Comparison of ENCODE assay signal across 9 cellular contexts in genomic region chr15:63244399-63244798, GRCh38. TPM values are rescaled to one million over a fixed set of nuclear protein-coding genes. Genes with fewer than 3 reads are reported as not detected.
A peak's percentile ranks its signal among the peaks of the same experiment; 100 is the strongest.
DNase-seq lines count a peak whose midpoint lies in the region; ATAC-seq and TF ChIP-seq lines count a peak whose summit lies in the region.
"Had no signal": no experiment of that assay in that cellular context is flagged by ENCODE, and none has a peak within 500 bp of the region (broad histone marks: within the 10 kb centered on the region; RNA-seq: fewer than 3 reads in every experiment).

No MANE protein-coding gene starts in this region.

- H3K4me1 ChIP-seq in spleen: peaks cover 19 to 92% (median 41%) of the 10 kb centered on the region in 6 donors

- peak overlapping the region in 7 of 8 donors; percentile 7 to 76 (median 40) for H3K27ac ChIP-seq in spleen

- H3K4me3 ChIP-seq in spleen: no peak overlapping the region

- no peak for TF ChIP-seq CTCF in spleen (IDR thresholded peaks at IDR 0.05 in 8 of 11, conservative IDR thresholded peaks at IDR 0.05 in 3 of 11)

- intact Hi-C loops in spleen (cut with DNase I; ENCODE audit: low total_unique reads): no loop called here

- peaks cover 0 to 5% (median 2%) of the 10 kb centered on the region in 8 donors for H3K9me3 ChIP-seq in spleen

- H3K27me3 ChIP-seq in spleen (replicated peaks in 1 of 7): no peaks in the 10 kb centered on the region

- H3K36me3 ChIP-seq in spleen: peaks cover 0 to 45% (median 15%) of the 10 kb centered on the region in 6 donors

- peak; percentile 33 for DNase-seq in NCI-H1048 (lab: John Stamatoyannopoulos, UW)
- DNase-seq in astrocyte of the hippocampus (ENCODE audit: low read depth, low spot score): peak; percentile 83
- peak; percentile 15 for DNase-seq in inferior parietal cortex (ENCODE audit: extremely low spot score)
- DNase-seq in spleen: no peak
- DNase-seq in NCI-H1105 treated with DMSO at 0.1 percent for 48 hours (lab: John Stamatoyannopoulos, UW): no peak
- DNase-seq in DMS79 (lab: John Stamatoyannopoulos, UW): no peak
- no peak for DNase-seq in 8988T
- DNase-seq: activated CD4-positive, alpha-beta T cell treated with anti-CD3 and anti-CD28 coated beads for 48 hours had no signal

- no peak for ATAC-seq in HG02610 (IDR thresholded peaks at IDR 0.05; ENCODE audit: unreplicated experiment)

- TF ChIP-seq POLR2A in spleen (IDR thresholded peaks at IDR 0.05): no peak

- 61 to 79% (median 70%) methylated on average over 4 of the region's 4 CpGs for WGBS in spleen, 5 donors

RNA-seq across cellular contexts. Expression of gene APH1B, which starts 33.0 kb away (rescaled TPM):
- total RNA-seq in spleen: 10 to 100 TPM; 27.2 to 51.5 (median 35.1) TPM
- polyA plus RNA-seq in spleen: 10 to 100 TPM in 1 of 3 donors, 1 to 10 TPM in 2; 8.7 to 10.0 (median 9.0) TPM

RNA-seq across cellular contexts. Expression of gene RAB8B, which starts 55.0 kb away (rescaled TPM):
- total RNA-seq in spleen: 10 to 100 TPM; 63.4 to 96.4 (median 67.7) TPM
- polyA plus RNA-seq in spleen: 10 to 100 TPM; 18.9 to 24.1 (median 22.8) TPM

Comparison
In these comparisons a context has a peak if more than half of its experiments do, and no peak if none do; other contexts are left out.
1. DNase-seq: peak in NCI-H1048 (single experiment), astrocyte of the hippocampus (single experiment) and inferior parietal cortex (single experiment); none in spleen (single experiment), NCI-H1105 treated with DMSO at 0.1 percent for 48 hours (single experiment), DMS79 (single experiment) and 8988T (single experiment).